Comparison of ENCODE assay signal across 1 cellular context in the genomic region with DNA sequence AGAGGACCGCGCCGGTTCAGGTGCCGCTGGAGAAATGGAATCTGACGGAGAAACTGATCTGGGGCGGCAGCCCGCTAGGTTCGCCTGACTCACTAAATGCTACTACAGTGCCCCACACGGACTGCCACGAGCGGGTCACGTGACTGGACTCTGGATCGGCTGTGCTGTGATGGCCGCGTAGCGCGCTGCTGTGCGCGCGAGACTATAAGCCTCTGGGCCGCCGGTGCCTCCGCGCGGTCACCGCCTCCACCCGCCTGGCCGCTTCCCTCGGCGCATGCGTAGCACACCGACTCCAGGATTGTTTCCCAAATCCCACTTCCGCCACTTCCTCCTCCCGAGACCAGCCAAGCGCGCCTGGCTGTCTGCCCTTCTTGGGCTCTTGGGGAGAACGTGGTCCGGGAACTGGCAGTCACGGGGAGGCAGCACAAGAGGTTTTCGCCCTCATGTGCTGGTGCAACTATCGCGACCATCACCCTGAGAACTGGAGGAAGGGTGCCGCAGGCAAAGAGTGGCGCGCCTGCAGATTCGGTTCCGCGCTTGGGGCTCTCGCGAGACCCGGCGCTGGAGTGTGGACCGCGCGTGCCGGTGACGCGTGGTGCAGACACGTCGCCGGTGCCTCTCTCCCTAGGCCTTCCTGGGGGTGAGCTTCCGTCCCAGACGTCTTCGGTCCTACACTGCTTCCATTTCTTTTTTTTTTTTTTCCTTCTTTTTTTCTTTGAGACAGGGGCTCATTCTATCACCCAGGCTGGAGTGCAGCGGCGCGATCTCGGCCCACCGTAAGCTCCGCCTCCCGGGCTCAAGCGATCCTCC.
TF ChIP-seq lines count a peak whose summit lies in the region.

No MANE protein-coding gene starts in this region.

TF ChIP-seq in HepG2, 621 proteins besides CTCF, POLR2A, EP300 and RAD21 (continued from another document and continues in another):
- TF ChIP-seq, protein P1, sequence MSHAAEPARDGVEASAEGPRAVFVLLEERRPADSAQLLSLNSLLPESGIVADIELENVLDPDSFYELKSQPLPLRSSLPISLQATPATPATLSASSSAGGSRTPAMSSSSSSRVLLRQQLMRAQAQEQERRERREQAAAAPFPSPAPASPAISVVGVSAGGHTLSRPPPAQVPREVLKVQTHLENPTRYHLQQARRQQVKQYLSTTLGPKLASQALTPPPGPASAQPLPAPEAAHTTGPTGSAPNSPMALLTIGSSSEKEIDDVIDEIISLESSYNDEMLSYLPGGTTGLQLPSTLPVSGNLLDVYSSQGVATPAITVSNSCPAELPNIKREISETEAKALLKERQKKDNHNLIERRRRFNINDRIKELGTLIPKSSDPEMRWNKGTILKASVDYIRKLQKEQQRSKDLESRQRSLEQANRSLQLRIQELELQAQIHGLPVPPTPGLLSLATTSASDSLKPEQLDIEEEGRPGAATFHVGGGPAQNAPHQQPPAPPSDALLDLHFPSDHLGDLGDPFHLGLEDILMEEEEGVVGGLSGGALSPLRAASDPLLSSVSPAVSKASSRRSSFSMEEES (CRISPR knock-in tag; IDR thresholded peaks at IDR 0.05) = peak; percentile 96
- TF ChIP-seq, protein P2, sequence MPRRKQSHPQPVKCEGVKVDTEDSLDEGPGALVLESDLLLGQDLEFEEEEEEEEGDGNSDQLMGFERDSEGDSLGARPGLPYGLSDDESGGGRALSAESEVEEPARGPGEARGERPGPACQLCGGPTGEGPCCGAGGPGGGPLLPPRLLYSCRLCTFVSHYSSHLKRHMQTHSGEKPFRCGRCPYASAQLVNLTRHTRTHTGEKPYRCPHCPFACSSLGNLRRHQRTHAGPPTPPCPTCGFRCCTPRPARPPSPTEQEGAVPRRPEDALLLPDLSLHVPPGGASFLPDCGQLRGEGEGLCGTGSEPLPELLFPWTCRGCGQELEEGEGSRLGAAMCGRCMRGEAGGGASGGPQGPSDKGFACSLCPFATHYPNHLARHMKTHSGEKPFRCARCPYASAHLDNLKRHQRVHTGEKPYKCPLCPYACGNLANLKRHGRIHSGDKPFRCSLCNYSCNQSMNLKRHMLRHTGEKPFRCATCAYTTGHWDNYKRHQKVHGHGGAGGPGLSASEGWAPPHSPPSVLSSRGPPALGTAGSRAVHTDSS (CRISPR knock-in tag; conservative IDR thresholded peaks at IDR 0.05) = no peak
- no peak for TF ChIP-seq MAFF (IDR thresholded peaks at IDR 0.05; ENCODE audit: low read depth, low read length)
- TF ChIP-seq SMYD3 (CRISPR knock-in tag; IDR thresholded peaks at IDR 0.05) = peak; percentile 76
- TF ChIP-seq, protein P3, sequence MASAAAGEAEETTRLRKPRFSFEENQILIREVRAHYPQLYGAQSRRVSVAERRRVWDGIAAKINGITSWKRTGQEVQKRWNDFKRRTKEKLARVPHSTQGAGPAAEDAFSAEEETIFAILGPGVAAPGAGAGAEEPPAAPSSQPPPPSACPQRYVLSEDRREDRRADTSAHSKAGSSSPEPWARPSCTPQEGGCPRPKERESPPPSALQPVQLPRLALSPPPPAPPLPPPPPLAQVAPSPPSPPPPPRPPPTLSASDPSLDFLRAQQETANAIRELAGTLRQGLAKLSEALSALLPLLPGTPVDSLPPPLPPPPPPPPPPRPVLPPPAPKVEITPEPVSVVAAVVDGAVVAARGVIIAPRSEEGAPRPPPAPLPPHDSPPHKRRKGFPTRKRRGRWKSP (CRISPR knock-in tag; IDR thresholded peaks at IDR 0.05) = peak; percentile 96
- TF ChIP-seq, protein P4, sequence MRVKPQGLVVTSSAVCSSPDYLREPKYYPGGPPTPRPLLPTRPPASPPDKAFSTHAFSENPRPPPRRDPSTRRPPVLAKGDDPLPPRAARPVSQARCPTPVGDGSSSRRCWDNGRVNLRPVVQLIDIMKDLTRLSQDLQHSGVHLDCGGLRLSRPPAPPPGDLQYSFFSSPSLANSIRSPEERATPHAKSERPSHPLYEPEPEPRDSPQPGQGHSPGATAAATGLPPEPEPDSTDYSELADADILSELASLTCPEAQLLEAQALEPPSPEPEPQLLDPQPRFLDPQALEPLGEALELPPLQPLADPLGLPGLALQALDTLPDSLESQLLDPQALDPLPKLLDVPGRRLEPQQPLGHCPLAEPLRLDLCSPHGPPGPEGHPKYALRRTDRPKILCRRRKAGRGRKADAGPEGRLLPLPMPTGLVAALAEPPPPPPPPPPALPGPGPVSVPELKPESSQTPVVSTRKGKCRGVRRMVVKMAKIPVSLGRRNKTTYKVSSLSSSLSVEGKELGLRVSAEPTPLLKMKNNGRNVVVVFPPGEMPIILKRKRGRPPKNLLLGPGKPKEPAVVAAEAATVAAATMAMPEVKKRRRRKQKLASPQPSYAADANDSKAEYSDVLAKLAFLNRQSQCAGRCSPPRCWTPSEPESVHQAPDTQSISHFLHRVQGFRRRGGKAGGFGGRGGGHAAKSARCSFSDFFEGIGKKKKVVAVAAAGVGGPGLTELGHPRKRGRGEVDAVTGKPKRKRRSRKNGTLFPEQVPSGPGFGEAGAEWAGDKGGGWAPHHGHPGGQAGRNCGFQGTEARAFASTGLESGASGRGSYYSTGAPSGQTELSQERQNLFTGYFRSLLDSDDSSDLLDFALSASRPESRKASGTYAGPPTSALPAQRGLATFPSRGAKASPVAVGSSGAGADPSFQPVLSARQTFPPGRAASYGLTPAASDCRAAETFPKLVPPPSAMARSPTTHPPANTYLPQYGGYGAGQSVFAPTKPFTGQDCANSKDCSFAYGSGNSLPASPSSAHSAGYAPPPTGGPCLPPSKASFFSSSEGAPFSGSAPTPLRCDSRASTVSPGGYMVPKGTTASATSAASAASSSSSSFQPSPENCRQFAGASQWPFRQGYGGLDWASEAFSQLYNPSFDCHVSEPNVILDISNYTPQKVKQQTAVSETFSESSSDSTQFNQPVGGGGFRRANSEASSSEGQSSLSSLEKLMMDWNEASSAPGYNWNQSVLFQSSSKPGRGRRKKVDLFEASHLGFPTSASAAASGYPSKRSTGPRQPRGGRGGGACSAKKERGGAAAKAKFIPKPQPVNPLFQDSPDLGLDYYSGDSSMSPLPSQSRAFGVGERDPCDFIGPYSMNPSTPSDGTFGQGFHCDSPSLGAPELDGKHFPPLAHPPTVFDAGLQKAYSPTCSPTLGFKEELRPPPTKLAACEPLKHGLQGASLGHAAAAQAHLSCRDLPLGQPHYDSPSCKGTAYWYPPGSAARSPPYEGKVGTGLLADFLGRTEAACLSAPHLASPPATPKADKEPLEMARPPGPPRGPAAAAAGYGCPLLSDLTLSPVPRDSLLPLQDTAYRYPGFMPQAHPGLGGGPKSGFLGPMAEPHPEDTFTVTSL (CRISPR knock-in tag; IDR thresholded peaks at IDR 0.05; ENCODE audit: borderline replicate concordance) = 0 out of 2 replicates have a peak, but pooled peaks have one; percentile 16
- 0 out of 2 replicates have a peak, but pooled peaks have one; percentile 78 for TF ChIP-seq ZNF839 (CRISPR knock-in tag; IDR thresholded peaks at IDR 0.05; ENCODE audit: borderline replicate concordance)
- TF ChIP-seq ZNF17 (CRISPR knock-in tag; IDR thresholded peaks at IDR 0.05) = no peak
- peak; percentile 92 for TF ChIP-seq HDAC1 (CRISPR knock-in tag; IDR thresholded peaks at IDR 0.05)
- TF ChIP-seq SNAPC2 (CRISPR knock-in tag; IDR thresholded peaks at IDR 0.05) = peak; percentile 61; the same call in 1 of the 2 replicates
- peak; percentile 98 for TF ChIP-seq RAD51 (IDR thresholded peaks at IDR 0.05; ENCODE audit: borderline replicate concordance)
- TF ChIP-seq ZBTB42 (CRISPR knock-in tag; IDR thresholded peaks at IDR 0.05) = peak; percentile 32; the same call in 1 of the 2 replicates
- peak; percentile 88 for TF ChIP-seq ZNF546 (CRISPR knock-in tag; conservative IDR thresholded peaks at IDR 0.05)
- TF ChIP-seq ZNF274 (CRISPR knock-in tag; IDR thresholded peaks at IDR 0.05) = peak; percentile 90
- TF ChIP-seq, protein P5, sequence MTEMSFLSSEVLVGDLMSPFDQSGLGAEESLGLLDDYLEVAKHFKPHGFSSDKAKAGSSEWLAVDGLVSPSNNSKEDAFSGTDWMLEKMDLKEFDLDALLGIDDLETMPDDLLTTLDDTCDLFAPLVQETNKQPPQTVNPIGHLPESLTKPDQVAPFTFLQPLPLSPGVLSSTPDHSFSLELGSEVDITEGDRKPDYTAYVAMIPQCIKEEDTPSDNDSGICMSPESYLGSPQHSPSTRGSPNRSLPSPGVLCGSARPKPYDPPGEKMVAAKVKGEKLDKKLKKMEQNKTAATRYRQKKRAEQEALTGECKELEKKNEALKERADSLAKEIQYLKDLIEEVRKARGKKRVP (CRISPR knock-in tag; IDR thresholded peaks at IDR 0.05) = peak in 1 of 2 experiments; percentile 76; a peak in 1 of 4 replicates
- TF ChIP-seq, protein P6, sequence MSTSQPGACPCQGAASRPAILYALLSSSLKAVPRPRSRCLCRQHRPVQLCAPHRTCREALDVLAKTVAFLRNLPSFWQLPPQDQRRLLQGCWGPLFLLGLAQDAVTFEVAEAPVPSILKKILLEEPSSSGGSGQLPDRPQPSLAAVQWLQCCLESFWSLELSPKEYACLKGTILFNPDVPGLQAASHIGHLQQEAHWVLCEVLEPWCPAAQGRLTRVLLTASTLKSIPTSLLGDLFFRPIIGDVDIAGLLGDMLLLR (CRISPR knock-in tag; IDR thresholded peaks at IDR 0.05) = no peak; the same call in 1 of the 2 replicates
- no peak for TF ChIP-seq SCMH1 (CRISPR knock-in tag; IDR thresholded peaks at IDR 0.05; ENCODE audit: borderline replicate concordance)
- TF ChIP-seq KAT2B (IDR thresholded peaks at IDR 0.05; ENCODE audit: borderline replicate concordance, low read depth, low read length) = no peak
- no peak for TF ChIP-seq ZNF7 (CRISPR knock-in tag; IDR thresholded peaks at IDR 0.05)
- TF ChIP-seq TCF12 (IDR thresholded peaks at IDR 0.05) = no peak
- TF ChIP-seq TCF12 (CRISPR knock-in tag; IDR thresholded peaks at IDR 0.05) = peak; percentile 94; the same call in 1 of the 2 replicates
- TF ChIP-seq MED13 (CRISPR knock-in tag; IDR thresholded peaks at IDR 0.05) = peak; percentile 40; the same call in 1 of the 2 replicates
- no peak for TF ChIP-seq ZNF510 (CRISPR knock-in tag; IDR thresholded peaks at IDR 0.05; ENCODE audit: low read depth)
- no peak; the same call in 1 of the 2 replicates for TF ChIP-seq AHR (CRISPR knock-in tag; IDR thresholded peaks at IDR 0.05)
- no peak for TF ChIP-seq HMG20A (CRISPR knock-in tag; IDR thresholded peaks at IDR 0.05; ENCODE audit: borderline replicate concordance)
- no peak for TF ChIP-seq NFYC (CRISPR knock-in tag; IDR thresholded peaks at IDR 0.05)
- TF ChIP-seq SKI (IDR thresholded peaks at IDR 0.05; ENCODE audit: partially characterized antibody) = no peak
- no peak; the same call in 1 of the 2 replicates for TF ChIP-seq EED (CRISPR knock-in tag; IDR thresholded peaks at IDR 0.05)
- TF ChIP-seq, protein P7, sequence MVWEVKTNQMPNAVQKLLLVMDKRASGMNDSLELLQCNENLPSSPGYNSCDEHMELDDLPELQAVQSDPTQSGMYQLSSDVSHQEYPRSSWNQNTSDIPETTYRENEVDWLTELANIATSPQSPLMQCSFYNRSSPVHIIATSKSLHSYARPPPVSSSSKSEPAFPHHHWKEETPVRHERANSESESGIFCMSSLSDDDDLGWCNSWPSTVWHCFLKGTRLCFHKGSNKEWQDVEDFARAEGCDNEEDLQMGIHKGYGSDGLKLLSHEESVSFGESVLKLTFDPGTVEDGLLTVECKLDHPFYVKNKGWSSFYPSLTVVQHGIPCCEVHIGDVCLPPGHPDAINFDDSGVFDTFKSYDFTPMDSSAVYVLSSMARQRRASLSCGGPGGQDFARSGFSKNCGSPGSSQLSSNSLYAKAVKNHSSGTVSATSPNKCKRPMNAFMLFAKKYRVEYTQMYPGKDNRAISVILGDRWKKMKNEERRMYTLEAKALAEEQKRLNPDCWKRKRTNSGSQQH (CRISPR knock-in tag; IDR thresholded peaks at IDR 0.05; ENCODE audit: low read depth) = 0 out of 2 replicates have a peak, but pooled peaks have one; percentile 26
- peak; percentile 45; the same call in 1 of the 2 replicates for TF ChIP-seq NR2F2 (IDR thresholded peaks at IDR 0.05; ENCODE audit: borderline replicate concordance, low read depth)
- no peak for TF ChIP-seq ZNF143 (CRISPR knock-in tag; IDR thresholded peaks at IDR 0.05)
- peak; percentile 89 for TF ChIP-seq HOXA3 (CRISPR knock-in tag; IDR thresholded peaks at IDR 0.05)
- TF ChIP-seq, protein P8, sequence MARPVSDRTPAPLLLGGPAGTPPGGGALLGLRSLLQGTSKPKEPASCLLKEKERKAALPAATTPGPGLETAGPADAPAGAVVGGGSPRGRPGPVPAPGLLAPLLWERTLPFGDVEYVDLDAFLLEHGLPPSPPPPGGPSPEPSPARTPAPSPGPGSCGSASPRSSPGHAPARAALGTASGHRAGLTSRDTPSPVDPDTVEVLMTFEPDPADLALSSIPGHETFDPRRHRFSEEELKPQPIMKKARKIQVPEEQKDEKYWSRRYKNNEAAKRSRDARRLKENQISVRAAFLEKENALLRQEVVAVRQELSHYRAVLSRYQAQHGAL (CRISPR knock-in tag; IDR thresholded peaks at IDR 0.05; ENCODE audit: not compliant biosample characterization) = no peak
- TF ChIP-seq POGZ (CRISPR knock-in tag; IDR thresholded peaks at IDR 0.05) = peak; percentile 95
- TF ChIP-seq HDAC2 (CRISPR knock-in tag; IDR thresholded peaks at IDR 0.05) = peak; percentile 12
- TF ChIP-seq ZNF20 (CRISPR knock-in tag; IDR thresholded peaks at IDR 0.05) = peak; percentile 96
- peak; percentile 93; the same call in 1 of the 2 replicates for TF ChIP-seq U2AF2 (IDR thresholded peaks at IDR 0.05; ENCODE audit: low read depth, low read length)
- TF ChIP-seq, protein P9, sequence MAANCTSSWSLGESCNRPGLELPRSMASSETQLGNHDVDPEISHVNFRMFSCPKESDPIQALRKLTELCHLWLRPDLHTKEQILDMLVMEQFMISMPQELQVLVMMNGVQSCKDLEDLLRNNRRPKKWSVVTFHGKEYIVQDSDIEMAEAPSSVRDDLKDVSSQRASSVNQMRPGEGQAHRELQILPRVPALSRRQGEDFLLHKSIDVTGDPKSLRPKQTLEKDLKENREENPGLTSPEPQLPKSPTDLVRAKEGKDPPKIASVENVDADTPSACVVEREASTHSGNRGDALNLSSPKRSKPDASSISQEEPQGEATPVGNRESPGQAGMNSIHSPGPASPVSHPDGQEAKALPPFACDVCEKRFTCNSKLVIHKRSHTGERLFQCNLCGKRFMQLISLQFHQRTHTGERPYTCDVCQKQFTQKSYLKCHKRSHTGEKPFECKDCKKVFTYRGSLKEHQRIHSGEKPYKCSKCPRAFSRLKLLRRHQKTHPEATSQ (CRISPR knock-in tag; IDR thresholded peaks at IDR 0.05; ENCODE audit: borderline replicate concordance) = peak; percentile 65; the same call in 1 of the 2 replicates
- TF ChIP-seq TCF7L2 (IDR thresholded peaks at IDR 0.05; ENCODE audit: low read depth, low read length) = no peak
- peak; percentile 41 for TF ChIP-seq NFYB (CRISPR knock-in tag; IDR thresholded peaks at IDR 0.05)
- TF ChIP-seq ZNF562 (CRISPR knock-in tag; IDR thresholded peaks at IDR 0.05; ENCODE audit: borderline replicate concordance) = peak; percentile 47; the same call in 1 of the 2 replicates
- no peak for TF ChIP-seq ZFP1 (CRISPR knock-in tag; IDR thresholded peaks at IDR 0.05)
- peak; percentile 78; the same call in 1 of the 2 replicates for TF ChIP-seq ZNF703 (CRISPR knock-in tag; IDR thresholded peaks at IDR 0.05; ENCODE audit: borderline replicate concordance)
- peak; percentile 96 for TF ChIP-seq HOXA5 (CRISPR knock-in tag; IDR thresholded peaks at IDR 0.05)
- peak; percentile 95; the same call in 1 of the 2 replicates for TF ChIP-seq ZNF747 (CRISPR knock-in tag; IDR thresholded peaks at IDR 0.05; ENCODE audit: borderline replicate concordance)
- TF ChIP-seq SP1 (IDR thresholded peaks at IDR 0.05) = peak; percentile 58; the same call in 1 of the 2 replicates
- peak; percentile 47 for TF ChIP-seq SP1 (CRISPR knock-in tag; IDR thresholded peaks at IDR 0.05)
